ENCODE assay signal across 9 cellular contexts in the genomic region with DNA sequence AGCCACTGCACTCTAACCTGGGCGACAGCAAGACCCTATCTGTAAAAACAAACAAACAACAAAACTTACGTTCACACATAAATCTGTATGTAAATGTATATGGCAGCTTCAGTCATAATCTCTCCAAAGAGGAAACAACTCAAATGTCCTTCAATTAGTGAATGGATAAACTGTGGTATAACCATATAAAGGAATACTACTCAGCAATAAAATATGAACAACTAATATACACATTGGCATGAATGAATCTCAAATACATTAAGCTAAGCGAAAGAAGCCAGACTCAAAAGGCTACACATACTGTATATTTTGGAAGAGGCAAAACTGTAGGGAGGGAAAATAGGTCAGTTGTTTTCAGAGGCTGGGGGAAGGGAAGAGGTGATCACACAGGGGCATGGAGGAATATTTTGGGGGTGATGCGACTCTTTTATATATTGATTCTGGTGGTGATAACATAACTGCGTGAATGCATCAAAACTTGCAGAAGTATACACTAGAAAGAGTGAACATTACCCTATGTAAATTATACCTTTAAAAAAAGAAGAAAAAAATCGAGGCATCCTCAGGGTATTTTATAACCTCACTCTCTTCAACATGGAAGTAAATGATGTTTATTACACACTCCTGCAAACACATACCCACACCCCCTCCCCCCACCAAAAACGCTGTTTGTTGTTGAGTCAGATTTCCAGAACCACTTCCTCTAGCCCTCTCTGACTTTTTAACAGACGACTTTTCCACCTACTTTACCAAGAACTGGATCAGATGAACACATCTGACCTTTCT. TPM values are rescaled to one million over a fixed set of nuclear protein-coding genes. Genes with fewer than 3 reads are reported as not detected.
DNase-seq lines count a peak whose midpoint lies in the region; TF ChIP-seq lines count a peak whose summit lies in the region.
"Had no signal": no experiment of that assay in that cellular context is flagged by ENCODE, and none has a peak within 500 bp of the region (broad histone marks: within the 10 kb centered on the region; RNA-seq: fewer than 3 reads in every experiment).

No MANE protein-coding gene starts in this region.

- DNase-seq in EH (ENCODE audit: low read depth) (peak; percentile 77), NOMO-1 treated with DMSO at 0.1 percent for 48 hours (lab: John Stamatoyannopoulos, UW; ENCODE audit: unreplicated experiment) (peak; percentile 67), nephron progenitor cell (no peak), middle frontal gyrus (ENCODE audit: extremely low spot score, low spot score) (no peak), NCI-H345 treated with DMSO at 0.1 percent for 48 hours (lab: John Stamatoyannopoulos, UW; ENCODE audit: unreplicated experiment) (no peak), caudate nucleus (lab: John Stamatoyannopoulos, UW) (no peak), colonic mucosa (no peak)
- peak; percentile 38 for DNase-seq in activated T-helper 9 cell treated with anti-CD3 and anti-CD28 coated beads, Interleukin-2, amount 50 U/mL, for 16 hours (ENCODE audit: low read depth)

- intact Hi-C loops in colonic mucosa (cut with DNase I) = no loop called here

- no peaks in the 10 kb centered on the region for H3K4me1 ChIP-seq in colonic mucosa

- H3K27me3 Mint-ChIP-seq in nephron progenitor cell (ENCODE audit: low read depth, poor library complexity) = peaks cover 14% of the 10 kb centered on the region

- peaks cover 29% of the 10 kb centered on the region for H3K4me1 Mint-ChIP-seq in nephron progenitor cell

- no peak overlapping the region for H3K4me3 Mint-ChIP-seq in nephron progenitor cell

- no peak overlapping the region for H3K27ac ChIP-seq in caudate nucleus (ENCODE audit: low read depth, low read length)
- H3K27ac ChIP-seq in colonic mucosa = no peak overlapping the region
- H3K27ac ChIP-seq: cardiac muscle cell had no signal

- H3K27me3 ChIP-seq in colonic mucosa = no peaks in the 10 kb centered on the region
- H3K27me3 ChIP-seq: cardiac muscle cell had no signal

- H3K36me3 ChIP-seq in colonic mucosa = no peaks in the 10 kb centered on the region
- H3K36me3 ChIP-seq: cardiac muscle cell had no signal

- no peaks in the 10 kb centered on the region for H3K9me3 ChIP-seq in colonic mucosa

- H3K36me3 Mint-ChIP-seq in nephron progenitor cell (ENCODE audit: low read depth) = no peaks in the 10 kb centered on the region

- H3K9me3 Mint-ChIP-seq in nephron progenitor cell = peaks cover 4% of the 10 kb centered on the region

- no peak overlapping the region for H3K9ac ChIP-seq in colonic mucosa (ENCODE audit: low read depth in 2 of 2, low read length in 2 of 2)

- H3K4me3 ChIP-seq in colonic mucosa = no peak overlapping the region
- H3K4me3 ChIP-seq: cardiac muscle cell had no signal

- no peak for TF ChIP-seq CTCF in nephron progenitor cell (IDR thresholded peaks at IDR 0.05)
- TF ChIP-seq CTCF in colonic mucosa (IDR thresholded peaks at IDR 0.05) = no peak

- H3K27ac Mint-ChIP-seq in nephron progenitor cell = peak overlapping the region; percentile 57

RNA-seq across cellular contexts. Expression of a gene that starts 18.0 kb away (rescaled TPM):
- total RNA-seq in colonic mucosa = 1 to 10 TPM; 5.4 to 7.7 TPM

Comparison
In these comparisons a context has a peak if more than half of its experiments do, and no peak if none do; other contexts are left out.
1. DNase-seq: peak in EH (single experiment), NOMO-1 treated with DMSO at 0.1 percent for 48 hours (single experiment) and activated T-helper 9 cell treated with anti-CD3 and anti-CD28 coated beads, Interleukin-2, amount 50 U/mL, for 16 hours (single experiment); none in nephron progenitor cell (single experiment), middle frontal gyrus (single experiment), NCI-H345 treated with DMSO at 0.1 percent for 48 hours (single experiment), caudate nucleus (0 of 61) and colonic mucosa (single experiment).